In genomic region chr10:30371954-30372353, GRCh38 we compare ENCODE assay signal across 25 cellular contexts. TPM values are rescaled to one million over a fixed set of nuclear protein-coding genes. Genes with fewer than 3 reads are reported as not detected.
DNase-seq lines count a peak whose midpoint lies in the region; ATAC-seq lines count a peak whose summit lies in the region.
"Had no signal": no experiment of that assay in that cellular context is flagged by ENCODE, and none has a peak within 500 bp of the region (broad histone marks: within the 10 kb centered on the region; RNA-seq: fewer than 3 reads in every experiment).

No MANE protein-coding gene starts in this region.

- peak overlapping the region; percentile 4 for H3K4me3 Mint-ChIP-seq in activated T-helper 2 cell treated with anti-CD3 and anti-CD28 coated beads, Interferon-gamma antibody, Interleukin-2, Interleukin-4, amounts not matched to agents 10 μg/mL and 5 μg/mL and 100 μg/mL, durations not matched to agents 14 hours and 24 hours and 36 hours (ENCODE audit: low read depth)
- H3K4me3 Mint-ChIP-seq: activated B cell treated with CpG ODN at 0.5 μM for 24 hours had no signal

- H3K4me3 ChIP-seq in HAP-1 = no peak overlapping the region
- H3K4me3 ChIP-seq: A549, adrenal gland, heart left ventricle, sigmoid colon, stomach, tibial artery had no signal

- H3K36me3 ChIP-seq in HAP-1 (replicated peaks) = no peaks in the 10 kb centered on the region
- H3K36me3 ChIP-seq: adrenal gland, heart left ventricle, sigmoid colon, stomach, tibial artery had no signal

- no peaks in the 10 kb centered on the region for H3K36me3 Mint-ChIP-seq in activated T-helper 2 cell treated with anti-CD3 and anti-CD28 coated beads, Interferon-gamma antibody, Interleukin-2, Interleukin-4, amounts not matched to agents 10 μg/mL and 5 μg/mL and 100 μg/mL, durations not matched to agents 14 hours and 24 hours and 36 hours (ENCODE audit: low read depth)

- H3K27ac Mint-ChIP-seq in activated T-helper 2 cell treated with anti-CD3 and anti-CD28 coated beads, Interferon-gamma antibody, Interleukin-2, Interleukin-4, amounts not matched to agents 10 μg/mL and 5 μg/mL and 100 μg/mL, durations not matched to agents 14 hours and 24 hours and 36 hours = peak overlapping the region; percentile 31
- H3K27ac Mint-ChIP-seq: activated B cell treated with CpG ODN at 0.5 μM for 24 hours had no signal

- H3K4me1 Mint-ChIP-seq in activated T-helper 2 cell treated with anti-CD3 and anti-CD28 coated beads, Interferon-gamma antibody, Interleukin-2, Interleukin-4, amounts not matched to agents 10 μg/mL and 5 μg/mL and 100 μg/mL, durations not matched to agents 14 hours and 24 hours and 36 hours (ENCODE audit: low read depth) = peaks cover 34% of the 10 kb centered on the region
- H3K4me1 Mint-ChIP-seq: activated B cell treated with CpG ODN at 0.5 μM for 24 hours had no signal

- H3K27me3 ChIP-seq in HAP-1 (ENCODE audit: low read depth) = peaks cover 9% of the 10 kb centered on the region; the same call in 1 of the 2 replicates
- H3K27me3 ChIP-seq: adrenal gland, heart left ventricle, sigmoid colon, stomach had no signal

- H3K27me3 Mint-ChIP-seq in activated T-helper 2 cell treated with anti-CD3 and anti-CD28 coated beads, Interferon-gamma antibody, Interleukin-2, Interleukin-4, amounts not matched to agents 10 μg/mL and 5 μg/mL and 100 μg/mL, durations not matched to agents 14 hours and 24 hours and 36 hours (ENCODE audit: low read depth) = peaks cover under 1% of the 10 kb centered on the region

- H3K9me3 ChIP-seq in HAP-1 = no peaks in the 10 kb centered on the region
- H3K9me3 ChIP-seq: A549, adrenal gland, heart left ventricle, sigmoid colon, stomach, tibial artery had no signal

- DNase-seq in NCI-H2196 (lab: John Stamatoyannopoulos, UW; ENCODE audit: unreplicated experiment) (peak; percentile 19), NCI-H2196 treated with DMSO at 0.1 percent for 48 hours (lab: John Stamatoyannopoulos, UW; ENCODE audit: unreplicated experiment) (no peak), HAP-1 (ENCODE audit: low spot score in 2 of 2) (peak; percentile 43 to 82), renal cortical epithelial cell (ENCODE audit: low read depth) (peak; percentile 53), NCI-H146 (lab: John Stamatoyannopoulos, UW) (no peak)
- DNase-seq in activated T-helper 2 cell treated with anti-CD3 and anti-CD28 coated beads, Interferon-gamma antibody, Interleukin-2, Interleukin-4, amounts not matched to agents 10 μg/mL and 5 μg/mL and 100 μg/mL, durations not matched to agents 14 hours and 24 hours and 36 hours (ENCODE audit: low spot score) = no peak
- DNase-seq in stimulated activated CD8-positive, alpha-beta memory T cell treated with anti-CD3 and anti-CD28 coated beads, Interleukin-4, amount 100 ng/mL, for 48 hours = no peak
- DNase-seq: activated B cell treated with CpG ODN at 0.5 μM for 24 hours; activated CD4-positive, alpha-beta T cell treated with anti-CD3 and anti-CD28 coated beads, Interleukin-2, amount 50 U/mL, for 4 hours; adrenal gland; effector CD8-positive, alpha-beta T cell; erythroblast; foreskin fibroblast; HCEC 1CT; heart left ventricle; kidney glomerular epithelial cell; mammary epithelial cell; NCI-H1092 treated with DMSO at 0.1 percent for 48 hours; OCI-M1; stomach; tibial artery had no signal

- H3K9me3 Mint-ChIP-seq in activated T-helper 2 cell treated with anti-CD3 and anti-CD28 coated beads, Interferon-gamma antibody, Interleukin-2, Interleukin-4, amounts not matched to agents 10 μg/mL and 5 μg/mL and 100 μg/mL, durations not matched to agents 14 hours and 24 hours and 36 hours = no peaks in the 10 kb centered on the region
- H3K9me3 Mint-ChIP-seq: activated B cell treated with CpG ODN at 0.5 μM for 24 hours had no signal

- in situ Hi-C loops in HAP-1 (cut with MboI; ENCODE audit: low sequenced_read_pairs) = no loop called here

- peaks cover 3% of the 10 kb centered on the region for H3K4me1 ChIP-seq in HAP-1
- H3K4me1 ChIP-seq: adrenal gland, tibial artery had no signal

- intact Hi-C loops in activated T-helper 2 cell treated with anti-CD3 and anti-CD28 coated beads, Interferon-gamma antibody, Interleukin-2, Interleukin-4, amounts not matched to agents 10 μg/mL and 5 μg/mL and 100 μg/mL, durations not matched to agents 14 hours and 24 hours and 36 hours (cut with micrococcal nuclease) = no loop called here

- ATAC-seq in GM18858 (IDR thresholded peaks at IDR 0.05; ENCODE audit: unreplicated experiment) = no peak
- ATAC-seq: heart left ventricle, Right ventricle myocardium inferior had no signal

RNA-seq across cellular contexts. Expression of gene MTPAP, which starts 22.9 kb away (rescaled TPM):
- 55.9 and 61.8 TPM in 2 replicates for total RNA-seq in activated T-helper 2 cell treated with anti-CD3 and anti-CD28 coated beads, Interferon-gamma antibody, Interleukin-2, Interleukin-4, amounts not matched to agents 10 μg/mL and 5 μg/mL and 100 μg/mL, durations not matched to agents 14 hours and 24 hours and 36 hours
- total RNA-seq in renal cortical epithelial cell = 12.5 and 35.3 TPM in 2 replicates

Comparison
In these comparisons a context has a peak if more than half of its experiments do, and no peak if none do; other contexts are left out.
1. DNase-seq: peak in NCI-H2196 (single experiment), HAP-1 (2 of 2) and renal cortical epithelial cell (single experiment); none in NCI-H2196 treated with DMSO at 0.1 percent for 48 hours (single experiment), activated T-helper 2 cell treated with anti-CD3 and anti-CD28 coated beads, Interferon-gamma antibody, Interleukin-2, Interleukin-4, amounts not matched to agents 10 μg/mL and 5 μg/mL and 100 μg/mL, durations not matched to agents 14 hours and 24 hours and 36 hours (single experiment), NCI-H146 (single experiment) and stimulated activated CD8-positive, alpha-beta memory T cell treated with anti-CD3 and anti-CD28 coated beads, Interleukin-4, amount 100 ng/mL, for 48 hours (single experiment).